Comparison of ENCODE assay signal across 2 cellular contexts in the genomic region with DNA sequence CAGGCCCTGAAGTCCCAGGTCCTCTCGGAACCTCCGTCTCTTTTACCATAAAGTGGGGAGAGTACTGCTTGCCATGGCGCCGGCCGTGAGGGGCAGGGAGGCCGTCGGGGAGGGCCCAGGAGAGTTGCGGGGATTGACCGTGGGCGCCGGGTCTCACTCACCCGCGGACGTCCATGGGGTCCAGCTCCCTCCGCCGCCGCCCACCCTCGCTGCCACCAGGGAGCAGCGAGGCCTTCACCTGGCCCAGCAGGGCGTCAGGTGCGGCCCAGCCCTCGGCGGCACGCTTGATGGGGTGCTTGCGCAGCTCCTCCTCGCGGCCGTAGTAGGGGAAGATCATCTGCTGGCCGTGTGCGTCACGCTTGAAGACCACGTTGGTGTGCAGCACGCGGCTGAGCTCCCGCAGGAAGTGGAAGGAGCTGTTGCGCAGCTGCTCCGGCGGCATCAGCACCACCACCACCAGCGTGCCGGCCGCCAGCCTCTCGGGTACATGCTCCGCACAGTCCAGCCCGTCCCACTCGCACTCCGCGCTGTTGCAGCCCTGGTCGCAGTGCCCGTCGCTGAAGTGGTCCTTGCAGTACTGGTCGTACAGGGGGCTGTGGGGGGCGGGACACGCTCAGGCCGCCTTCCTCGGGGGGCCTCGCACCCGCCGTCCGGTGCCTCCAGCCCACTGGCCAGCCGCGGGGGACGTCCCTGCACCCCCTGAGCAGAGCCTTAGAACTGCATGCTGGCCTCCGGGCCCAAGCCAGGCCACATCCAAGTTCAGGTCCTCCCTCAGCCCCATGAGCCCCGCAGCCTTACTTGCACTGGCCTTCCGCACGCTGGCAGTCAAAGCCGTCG.
A peak's percentile ranks its signal among the peaks of the same experiment; 100 is the strongest.
TF ChIP-seq lines count a peak whose summit lies in the region.

No MANE protein-coding gene starts in this region.

TF ChIP-seq in K562, 482 proteins besides CTCF, POLR2A, EP300 and RAD21:
- TF ChIP-seq, protein P1, sequence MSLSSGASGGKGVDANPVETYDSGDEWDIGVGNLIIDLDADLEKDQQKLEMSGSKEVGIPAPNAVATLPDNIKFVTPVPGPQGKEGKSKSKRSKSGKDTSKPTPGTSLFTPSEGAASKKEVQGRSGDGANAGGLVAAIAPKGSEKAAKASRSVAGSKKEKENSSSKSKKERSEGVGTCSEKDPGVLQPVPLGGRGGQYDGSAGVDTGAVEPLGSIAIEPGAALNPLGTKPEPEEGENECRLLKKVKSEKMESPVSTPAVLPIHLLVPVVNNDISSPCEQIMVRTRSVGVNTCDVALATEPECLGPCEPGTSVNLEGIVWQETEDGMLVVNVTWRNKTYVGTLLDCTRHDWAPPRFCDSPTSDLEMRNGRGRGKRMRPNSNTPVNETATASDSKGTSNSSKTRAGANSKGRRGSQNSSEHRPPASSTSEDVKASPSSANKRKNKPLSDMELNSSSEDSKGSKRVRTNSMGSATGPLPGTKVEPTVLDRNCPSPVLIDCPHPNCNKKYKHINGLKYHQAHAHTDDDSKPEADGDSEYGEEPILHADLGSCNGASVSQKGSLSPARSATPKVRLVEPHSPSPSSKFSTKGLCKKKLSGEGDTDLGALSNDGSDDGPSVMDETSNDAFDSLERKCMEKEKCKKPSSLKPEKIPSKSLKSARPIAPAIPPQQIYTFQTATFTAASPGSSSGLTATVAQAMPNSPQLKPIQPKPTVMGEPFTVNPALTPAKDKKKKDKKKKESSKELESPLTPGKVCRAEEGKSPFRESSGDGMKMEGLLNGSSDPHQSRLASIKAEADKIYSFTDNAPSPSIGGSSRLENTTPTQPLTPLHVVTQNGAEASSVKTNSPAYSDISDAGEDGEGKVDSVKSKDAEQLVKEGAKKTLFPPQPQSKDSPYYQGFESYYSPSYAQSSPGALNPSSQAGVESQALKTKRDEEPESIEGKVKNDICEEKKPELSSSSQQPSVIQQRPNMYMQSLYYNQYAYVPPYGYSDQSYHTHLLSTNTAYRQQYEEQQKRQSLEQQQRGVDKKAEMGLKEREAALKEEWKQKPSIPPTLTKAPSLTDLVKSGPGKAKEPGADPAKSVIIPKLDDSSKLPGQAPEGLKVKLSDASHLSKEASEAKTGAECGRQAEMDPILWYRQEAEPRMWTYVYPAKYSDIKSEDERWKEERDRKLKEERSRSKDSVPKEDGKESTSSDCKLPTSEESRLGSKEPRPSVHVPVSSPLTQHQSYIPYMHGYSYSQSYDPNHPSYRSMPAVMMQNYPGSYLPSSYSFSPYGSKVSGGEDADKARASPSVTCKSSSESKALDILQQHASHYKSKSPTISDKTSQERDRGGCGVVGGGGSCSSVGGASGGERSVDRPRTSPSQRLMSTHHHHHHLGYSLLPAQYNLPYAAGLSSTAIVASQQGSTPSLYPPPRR (CRISPR knock-in tag; IDR thresholded peaks at IDR 0.05; ENCODE audit: borderline replicate concordance): no peak
- TF ChIP-seq, protein P2, sequence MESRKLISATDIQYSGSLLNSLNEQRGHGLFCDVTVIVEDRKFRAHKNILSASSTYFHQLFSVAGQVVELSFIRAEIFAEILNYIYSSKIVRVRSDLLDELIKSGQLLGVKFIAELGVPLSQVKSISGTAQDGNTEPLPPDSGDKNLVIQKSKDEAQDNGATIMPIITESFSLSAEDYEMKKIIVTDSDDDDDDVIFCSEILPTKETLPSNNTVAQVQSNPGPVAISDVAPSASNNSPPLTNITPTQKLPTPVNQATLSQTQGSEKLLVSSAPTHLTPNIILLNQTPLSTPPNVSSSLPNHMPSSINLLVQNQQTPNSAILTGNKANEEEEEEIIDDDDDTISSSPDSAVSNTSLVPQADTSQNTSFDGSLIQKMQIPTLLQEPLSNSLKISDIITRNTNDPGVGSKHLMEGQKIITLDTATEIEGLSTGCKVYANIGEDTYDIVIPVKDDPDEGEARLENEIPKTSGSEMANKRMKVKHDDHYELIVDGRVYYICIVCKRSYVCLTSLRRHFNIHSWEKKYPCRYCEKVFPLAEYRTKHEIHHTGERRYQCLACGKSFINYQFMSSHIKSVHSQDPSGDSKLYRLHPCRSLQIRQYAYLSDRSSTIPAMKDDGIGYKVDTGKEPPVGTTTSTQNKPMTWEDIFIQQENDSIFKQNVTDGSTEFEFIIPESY (CRISPR knock-in tag; IDR thresholded peaks at IDR 0.05): peak; percentile 70

TF ChIP-seq in endothelial cell of umbilical vein, 7 proteins besides CTCF, POLR2A, EP300 and RAD21:
- TF ChIP-seq FOS (IDR thresholded peaks at IDR 0.05; ENCODE audit: borderline replicate concordance, insufficient read depth, low read length) (no peak), MYC (IDR thresholded peaks at IDR 0.05; ENCODE audit: low read depth, low read length) (no peak), POLR2AphosphoS5 (IDR thresholded peaks at IDR 0.05; ENCODE audit: insufficient read depth, low read depth, low read length) (peak; percentile 10)
